Comparison of ENCODE assay signal across 1 cellular context in genomic region chr15:74817370-74817737, GRCh38.
TF ChIP-seq lines count a peak whose summit lies in the region.

No MANE protein-coding gene starts in this region.

TF ChIP-seq in HCT116, 20 proteins besides CTCF, POLR2A, EP300 and RAD21 (continued from another document):
- TF ChIP-seq FOSL1 (IDR thresholded peaks at IDR 0.05; ENCODE audit: low read depth) (no peak), SIN3A (IDR thresholded peaks at IDR 0.05; ENCODE audit: low read depth) (no peak), EGR1 (IDR thresholded peaks at IDR 0.05; ENCODE audit: low read depth) (no peak), EZH2phosphoT487 (IDR thresholded peaks at IDR 0.05; ENCODE audit: borderline replicate concordance) (no peak), CEBPB (IDR thresholded peaks at IDR 0.05; ENCODE audit: low read depth) (no peak), POLR2AphosphoS5 (IDR thresholded peaks at IDR 0.05; ENCODE audit: low read depth, low read length) (no peak), ZNF274 (IDR thresholded peaks at IDR 0.05; ENCODE audit: low read depth, low read length) (no peak)
